ENCODE assay signal across 15 cellular contexts in the genomic region with DNA sequence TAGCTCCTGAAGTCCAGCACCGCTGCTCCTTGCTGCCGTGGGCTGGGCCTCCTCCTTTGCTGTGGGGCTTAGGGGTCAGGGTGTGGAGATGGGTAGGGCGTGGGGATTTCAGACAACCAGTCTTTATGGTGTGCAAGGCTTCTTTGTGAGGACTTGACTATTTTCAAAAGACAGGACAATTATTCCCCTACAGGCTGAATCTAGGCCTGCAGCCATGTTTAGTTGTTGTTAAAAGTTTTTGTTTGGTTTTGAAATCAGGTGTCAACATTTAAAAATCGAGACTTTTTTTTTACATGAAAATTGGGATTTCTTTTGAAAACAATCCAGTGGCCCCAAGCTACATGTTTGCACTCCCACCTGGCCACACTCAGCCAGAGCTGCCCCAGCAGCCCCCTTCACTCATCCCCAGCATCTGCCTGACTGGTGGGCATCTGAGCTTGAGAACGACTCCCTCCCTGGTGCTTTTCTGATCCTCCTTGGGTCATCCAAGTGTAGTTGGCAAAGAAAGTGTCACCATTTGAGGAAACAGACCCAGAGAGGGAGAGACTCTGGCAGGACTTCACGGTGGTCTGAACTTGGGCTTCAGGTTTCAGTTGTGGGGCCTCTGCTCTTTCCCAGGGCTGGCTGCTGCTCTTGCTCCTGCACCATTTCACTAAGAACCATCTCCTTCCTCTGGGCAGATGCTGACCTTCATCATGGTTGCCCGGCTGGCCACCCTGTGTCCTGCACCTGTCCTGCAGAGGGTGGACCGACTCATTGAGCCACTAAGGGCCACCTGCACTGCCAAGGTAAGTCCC. TPM values are rescaled to one million over a fixed set of nuclear protein-coding genes. Genes with fewer than 3 reads are reported as not detected.
A peak's percentile ranks its signal among the peaks of the same experiment; 100 is the strongest.
DNase-seq lines count a peak whose midpoint lies in the region; ATAC-seq, FAIRE-seq and TF ChIP-seq lines count a peak whose summit lies in the region.
"Had no signal": no experiment of that assay in that cellular context is flagged by ENCODE, and none has a peak within 500 bp of the region (broad histone marks: within the 10 kb centered on the region; RNA-seq: fewer than 3 reads in every experiment).

No MANE protein-coding gene starts in this region.

- H3K27me3 Mint-ChIP-seq in CD14-positive monocyte (ENCODE audit: low read depth in 3 of 3), result peaks cover 0 to 1% (median 0%) of the 10 kb centered on the region in 3 donors
- no peaks in the 10 kb centered on the region for H3K27me3 Mint-ChIP-seq in naive thymus-derived CD4-positive, alpha-beta T cell

- DNase-seq in CD14-positive monocyte (ENCODE audit: low spot score) (no peak), GM13977 (ENCODE audit: low spot score) (no peak), astrocyte of the cerebellum (ENCODE audit: low read depth) (no peak), urothelium cell line (ENCODE audit: low spot score) (no peak), kidney glomerular epithelial cell (lab: John Stamatoyannopoulos, UW) (no peak), NCI-H2227 treated with DMSO at 0.1 percent for 48 hours (lab: John Stamatoyannopoulos, UW) (no peak)
- no peak for DNase-seq in naive thymus-derived CD4-positive, alpha-beta T cell
- DNase-seq: activated CD4-positive, CD25-positive, alpha-beta regulatory T cell; activated naive CD4-positive, alpha-beta T cell; NCI-H1417 treated with DMSO at 0.1 percent for 48 hours; upper lobe of left lung had no signal

- CTCF ChIA-PET in naive thymus-derived CD4-positive, alpha-beta T cell (lab: Charles Lee), result interaction anchor here (0.7 to 2.3 kb wide), 3 partner anchors 11 to 827 kb away, joined by 3 to 10 read pairs (median 4); a partner anchor contains a TSS

- TF ChIP-seq CTCF in CD14-positive monocyte (IDR thresholded peaks at IDR 0.05) (peak; percentile 17), GM13977 (IDR thresholded peaks at IDR 0.05; ENCODE audit: extremely low read depth, insufficient read depth, missing control alignments) (peak; percentile 13), astrocyte of the cerebellum (IDR thresholded peaks at IDR 0.05; ENCODE audit: low read depth, low read length, missing control alignments) (peak; percentile 9)

- ATAC-seq in naive thymus-derived CD4-positive, alpha-beta T cell, result no peak
- no peak for ATAC-seq in GM21576 (IDR thresholded peaks at IDR 0.05; ENCODE audit: unreplicated experiment)

- H3K4me1 Mint-ChIP-seq in CD14-positive monocyte, result no peaks in the 10 kb centered on the region
- H3K4me1 Mint-ChIP-seq in naive thymus-derived CD4-positive, alpha-beta T cell, result peaks cover 0 to 4% (median 0%) of the 10 kb centered on the region in 7 donors

- no peak overlapping the region for H3K4me3 Mint-ChIP-seq in CD14-positive monocyte
- no peak overlapping the region for H3K4me3 Mint-ChIP-seq in naive thymus-derived CD4-positive, alpha-beta T cell

- H3K36me3 ChIP-seq in naive thymus-derived CD4-positive, alpha-beta T cell (ENCODE audit: control insufficient read depth in 2 of 3, insufficient read depth in 3 of 3, low read length in 3 of 3), result peaks cover 0 to 50% (median 9%) of the 10 kb centered on the region in 3 experiments

- H3K4me3 ChIP-seq in astrocyte of the cerebellum (ENCODE audit: low read depth, low read length), result no peak overlapping the region
- no peak overlapping the region for H3K4me3 ChIP-seq in naive thymus-derived CD4-positive, alpha-beta T cell (ENCODE audit: low read length)
- H3K4me3 ChIP-seq: upper lobe of left lung had no signal

- peaks cover 51 to 54% of the 10 kb centered on the region in 2 donors for H3K36me3 Mint-ChIP-seq in CD14-positive monocyte
- H3K36me3 Mint-ChIP-seq in naive thymus-derived CD4-positive, alpha-beta T cell, result peaks cover 0 to 18% (median 7%) of the 10 kb centered on the region in 5 donors

- no peak for FAIRE-seq in urothelium cell line (lab: Jason Lieb, UNC)
- FAIRE-seq: endometrium had no signal

- no peaks in the 10 kb centered on the region for H3K27me3 ChIP-seq in naive thymus-derived CD4-positive, alpha-beta T cell (ENCODE audit: control insufficient read depth in 2 of 2, insufficient read depth in 2 of 2, low read length in 2 of 2)
- H3K27me3 ChIP-seq: upper lobe of left lung had no signal

- in situ Hi-C loops in GM13977 (cut with MboI; ENCODE audit: low pct_unique_long_range_greater_than_20kb, low sequenced_read_pairs, unreplicated experiment) (no loop called here), astrocyte of the cerebellum (cut with HindIII; ENCODE audit: low sequenced_read_pairs) (no loop called here)

- H3K4me1 ChIP-seq in naive thymus-derived CD4-positive, alpha-beta T cell (ENCODE audit: control insufficient read depth in 2 of 2, insufficient read depth in 2 of 2, low read length in 2 of 2), result no peaks in the 10 kb centered on the region
- H3K4me1 ChIP-seq: parathyroid adenoma, upper lobe of left lung had no signal

- peak overlapping the region; percentile 20 for H3K27ac ChIP-seq in naive thymus-derived CD4-positive, alpha-beta T cell (ENCODE audit: low read depth, low read length)
- H3K27ac ChIP-seq: HL-60, parathyroid adenoma, upper lobe of left lung had no signal

- H3K9me3 Mint-ChIP-seq in CD14-positive monocyte, result peaks cover 0 to 1% (median 0%) of the 10 kb centered on the region in 7 donors
- H3K9me3 Mint-ChIP-seq in naive thymus-derived CD4-positive, alpha-beta T cell, result no peaks in the 10 kb centered on the region

- H3K9me3 ChIP-seq in naive thymus-derived CD4-positive, alpha-beta T cell (ENCODE audit: control insufficient read depth in 2 of 3, low read length in 3 of 3), result no peaks in the 10 kb centered on the region
- H3K9me3 ChIP-seq: upper lobe of left lung had no signal

- H3K27ac Mint-ChIP-seq in CD14-positive monocyte, result peak overlapping the region in 3 of 7 donors; percentile 13 to 66 (median 22)
- H3K27ac Mint-ChIP-seq in naive thymus-derived CD4-positive, alpha-beta T cell, result peak overlapping the region in 5 of 9 donors; percentile 42 to 78 (median 59)

- POLR2A ChIA-PET in naive thymus-derived CD4-positive, alpha-beta T cell (lab: Charles Lee), result interaction anchor here (3.3 kb wide), 1 partner anchor 10 kb away, joined by 15 read pairs; a partner anchor contains a TSS

- intact Hi-C loops in CD14-positive monocyte (cut with micrococcal nuclease), result no loop called here
- intact Hi-C loops in naive thymus-derived CD4-positive, alpha-beta T cell (cut with micrococcal nuclease), result no loop called here

RNA-seq across cellular contexts. Expression of a gene that starts 10.4 kb away (rescaled TPM):
- 1,000 to 10,000 TPM in 1 of 2 donors, 100 to 1,000 TPM in 1; 942 to 1,052 TPM for polyA plus RNA-seq in CD14-positive monocyte
- total RNA-seq in naive thymus-derived CD4-positive, alpha-beta T cell, result 1,000 to 10,000 TPM; 1,890 to 4,471 (median 4,246) TPM
- 1,000 to 10,000 TPM; 4,172 to 4,415 TPM for polyA plus RNA-seq in naive thymus-derived CD4-positive, alpha-beta T cell

RNA-seq across cellular contexts. Expression of a gene that starts 34.5 kb away (rescaled TPM):
- polyA plus RNA-seq in CD14-positive monocyte, result not detected
- 1 to 10 TPM in 4 of 5 experiments, under 1 TPM in 1; 0.15 to 8.2 (median 4.3) TPM for total RNA-seq in naive thymus-derived CD4-positive, alpha-beta T cell
- polyA plus RNA-seq in naive thymus-derived CD4-positive, alpha-beta T cell, result 1 to 10 TPM; 3.4 to 5.5 TPM

Comparison
In these comparisons a context has a peak if more than half of its experiments do, and no peak if none do; other contexts are left out.
1. RNA of a gene that starts 34.5 kb away (polyA plus RNA-seq): 3.4 to 5.5 TPM in naive thymus-derived CD4-positive, alpha-beta T cell; not detected in CD14-positive monocyte; every median in the first group is over 4 times any median in the second.
2. Peak in every context shown above with its lines, with median percentiles within 50 percentile points of each other: CTCF ChIP-seq.